1 cellular context compared by ENCODE assay signal in genomic region chr11:695332-695605, GRCh38.
TF ChIP-seq lines count a peak whose summit lies in the region.

No MANE protein-coding gene starts in this region.

TF ChIP-seq in HepG2, 621 proteins besides CTCF, POLR2A, EP300 and RAD21 (continued from another document and continues in another):
- TF ChIP-seq ZNF280D (CRISPR knock-in tag; IDR thresholded peaks at IDR 0.05) (no peak), GABPB1 (CRISPR knock-in tag; IDR thresholded peaks at IDR 0.05) (no peak), AHR (CRISPR knock-in tag; IDR thresholded peaks at IDR 0.05) (no peak), SALL1 (CRISPR knock-in tag; IDR thresholded peaks at IDR 0.05) (no peak), ZNF549 (CRISPR knock-in tag; IDR thresholded peaks at IDR 0.05) (no peak), KDM5A (IDR thresholded peaks at IDR 0.05; ENCODE audit: borderline replicate concordance, low read length) (no peak), ZFP36L2 (CRISPR knock-in tag; IDR thresholded peaks at IDR 0.05) (no peak), RNF2 (conservative IDR thresholded peaks at IDR 0.05; ENCODE audit: low read depth) (no peak), SRSF4 (IDR thresholded peaks at IDR 0.05; ENCODE audit: low read depth, low read length, poor library complexity, severe bottlenecking) (no peak), ZSCAN25 (CRISPR knock-in tag; IDR thresholded peaks at IDR 0.05) (no peak), HOXA9 (CRISPR knock-in tag; IDR thresholded peaks at IDR 0.05; ENCODE audit: borderline replicate concordance) (no peak), SRSF9 (IDR thresholded peaks at IDR 0.05; ENCODE audit: borderline replicate concordance, insufficient read depth, low read depth, low read length, poor library complexity, severe bottlenecking) (no peak), SRY (CRISPR knock-in tag; IDR thresholded peaks at IDR 0.05) (no peak), TEAD3 (CRISPR knock-in tag; optimal IDR thresholded peaks at IDR 0.05; ENCODE audit: borderline replicate concordance) (no peak), NFKB2 (CRISPR knock-in tag; IDR thresholded peaks at IDR 0.05; ENCODE audit: borderline replicate concordance) (no peak), JDP2 (CRISPR knock-in tag; IDR thresholded peaks at IDR 0.05; ENCODE audit: borderline replicate concordance) (no peak), ZNF383 (CRISPR knock-in tag; IDR thresholded peaks at IDR 0.05; ENCODE audit: borderline replicate concordance) (0 out of 2 replicates have a peak, but pooled peaks have one; percentile 62), JUNB (CRISPR knock-in tag; IDR thresholded peaks at IDR 0.05; ENCODE audit: borderline replicate concordance) (no peak), ZNF124 (CRISPR knock-in tag; IDR thresholded peaks at IDR 0.05) (peak; percentile 16; the same call in 1 of the 2 replicates), ZMAT5 (CRISPR knock-in tag; IDR thresholded peaks at IDR 0.05; ENCODE audit: borderline replicate concordance, low read depth) (no peak), FIP1L1 (IDR thresholded peaks at IDR 0.05; ENCODE audit: borderline replicate concordance, insufficient read depth, low read depth, low read length) (no peak), SETDB1 (CRISPR knock-in tag; IDR thresholded peaks at IDR 0.05; ENCODE audit: borderline replicate concordance) (no peak), ZNF224 (CRISPR knock-in tag; IDR thresholded peaks at IDR 0.05) (no peak), MXI1 (IDR thresholded peaks at IDR 0.05; ENCODE audit: borderline replicate concordance, low read depth, low read length) (no peak), ZNF646 (CRISPR knock-in tag; IDR thresholded peaks at IDR 0.05) (no peak), YEATS2 (CRISPR knock-in tag; IDR thresholded peaks at IDR 0.05; ENCODE audit: borderline replicate concordance) (no peak), TEAD2 (CRISPR knock-in tag; IDR thresholded peaks at IDR 0.05) (no peak), ZNF709 (CRISPR knock-in tag; IDR thresholded peaks at IDR 0.05) (no peak), ZKSCAN5 (CRISPR knock-in tag; IDR thresholded peaks at IDR 0.05) (no peak)
- TF ChIP-seq, protein P1, sequence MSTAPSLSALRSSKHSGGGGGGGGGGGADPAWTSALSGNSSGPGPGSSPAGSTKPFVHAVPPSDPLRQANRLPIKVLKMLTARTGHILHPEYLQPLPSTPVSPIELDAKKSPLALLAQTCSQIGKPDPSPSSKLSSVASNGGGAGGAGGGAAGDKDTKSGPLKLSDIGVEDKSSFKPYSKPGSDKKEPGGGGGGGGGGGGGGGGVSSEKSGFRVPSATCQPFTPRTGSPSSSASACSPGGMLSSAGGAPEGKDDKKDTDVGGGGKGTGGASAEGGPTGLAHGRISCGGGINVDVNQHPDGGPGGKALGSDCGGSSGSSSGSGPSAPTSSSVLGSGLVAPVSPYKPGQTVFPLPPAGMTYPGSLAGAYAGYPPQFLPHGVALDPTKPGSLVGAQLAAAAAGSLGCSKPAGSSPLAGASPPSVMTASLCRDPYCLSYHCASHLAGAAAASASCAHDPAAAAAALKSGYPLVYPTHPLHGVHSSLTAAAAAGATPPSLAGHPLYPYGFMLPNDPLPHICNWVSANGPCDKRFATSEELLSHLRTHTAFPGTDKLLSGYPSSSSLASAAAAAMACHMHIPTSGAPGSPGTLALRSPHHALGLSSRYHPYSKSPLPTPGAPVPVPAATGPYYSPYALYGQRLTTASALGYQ (CRISPR knock-in tag; IDR thresholded peaks at IDR 0.05), result no peak
- TF ChIP-seq, protein P2, sequence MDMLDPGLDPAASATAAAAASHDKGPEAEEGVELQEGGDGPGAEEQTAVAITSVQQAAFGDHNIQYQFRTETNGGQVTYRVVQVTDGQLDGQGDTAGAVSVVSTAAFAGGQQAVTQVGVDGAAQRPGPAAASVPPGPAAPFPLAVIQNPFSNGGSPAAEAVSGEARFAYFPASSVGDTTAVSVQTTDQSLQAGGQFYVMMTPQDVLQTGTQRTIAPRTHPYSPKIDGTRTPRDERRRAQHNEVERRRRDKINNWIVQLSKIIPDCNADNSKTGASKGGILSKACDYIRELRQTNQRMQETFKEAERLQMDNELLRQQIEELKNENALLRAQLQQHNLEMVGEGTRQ (IDR thresholded peaks at IDR 0.05; ENCODE audit: low read depth, low read length), result no peak
- TF ChIP-seq, protein P2 (CRISPR knock-in tag; IDR thresholded peaks at IDR 0.05; ENCODE audit: borderline replicate concordance), result no peak
- TF ChIP-seq, protein P3, sequence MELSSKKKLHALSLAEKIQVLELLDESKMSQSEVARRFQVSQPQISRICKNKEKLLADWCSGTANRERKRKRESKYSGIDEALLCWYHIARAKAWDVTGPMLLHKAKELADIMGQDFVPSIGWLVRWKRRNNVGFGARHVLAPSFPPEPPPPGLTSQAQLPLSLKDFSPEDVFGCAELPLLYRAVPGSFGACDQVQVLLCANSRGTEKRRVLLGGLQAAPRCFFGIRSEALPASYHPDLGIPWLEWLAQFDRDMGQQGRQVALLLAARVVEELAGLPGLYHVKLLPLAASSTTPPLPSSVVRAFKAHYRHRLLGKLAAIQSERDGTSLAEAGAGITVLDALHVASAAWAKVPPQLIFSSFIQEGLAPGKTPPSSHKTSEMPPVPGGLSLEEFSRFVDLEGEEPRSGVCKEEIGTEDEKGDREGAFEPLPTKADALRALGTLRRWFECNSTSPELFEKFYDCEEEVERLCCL (CRISPR knock-in tag; IDR thresholded peaks at IDR 0.05; ENCODE audit: borderline replicate concordance), result no peak
- TF ChIP-seq, protein P4, sequence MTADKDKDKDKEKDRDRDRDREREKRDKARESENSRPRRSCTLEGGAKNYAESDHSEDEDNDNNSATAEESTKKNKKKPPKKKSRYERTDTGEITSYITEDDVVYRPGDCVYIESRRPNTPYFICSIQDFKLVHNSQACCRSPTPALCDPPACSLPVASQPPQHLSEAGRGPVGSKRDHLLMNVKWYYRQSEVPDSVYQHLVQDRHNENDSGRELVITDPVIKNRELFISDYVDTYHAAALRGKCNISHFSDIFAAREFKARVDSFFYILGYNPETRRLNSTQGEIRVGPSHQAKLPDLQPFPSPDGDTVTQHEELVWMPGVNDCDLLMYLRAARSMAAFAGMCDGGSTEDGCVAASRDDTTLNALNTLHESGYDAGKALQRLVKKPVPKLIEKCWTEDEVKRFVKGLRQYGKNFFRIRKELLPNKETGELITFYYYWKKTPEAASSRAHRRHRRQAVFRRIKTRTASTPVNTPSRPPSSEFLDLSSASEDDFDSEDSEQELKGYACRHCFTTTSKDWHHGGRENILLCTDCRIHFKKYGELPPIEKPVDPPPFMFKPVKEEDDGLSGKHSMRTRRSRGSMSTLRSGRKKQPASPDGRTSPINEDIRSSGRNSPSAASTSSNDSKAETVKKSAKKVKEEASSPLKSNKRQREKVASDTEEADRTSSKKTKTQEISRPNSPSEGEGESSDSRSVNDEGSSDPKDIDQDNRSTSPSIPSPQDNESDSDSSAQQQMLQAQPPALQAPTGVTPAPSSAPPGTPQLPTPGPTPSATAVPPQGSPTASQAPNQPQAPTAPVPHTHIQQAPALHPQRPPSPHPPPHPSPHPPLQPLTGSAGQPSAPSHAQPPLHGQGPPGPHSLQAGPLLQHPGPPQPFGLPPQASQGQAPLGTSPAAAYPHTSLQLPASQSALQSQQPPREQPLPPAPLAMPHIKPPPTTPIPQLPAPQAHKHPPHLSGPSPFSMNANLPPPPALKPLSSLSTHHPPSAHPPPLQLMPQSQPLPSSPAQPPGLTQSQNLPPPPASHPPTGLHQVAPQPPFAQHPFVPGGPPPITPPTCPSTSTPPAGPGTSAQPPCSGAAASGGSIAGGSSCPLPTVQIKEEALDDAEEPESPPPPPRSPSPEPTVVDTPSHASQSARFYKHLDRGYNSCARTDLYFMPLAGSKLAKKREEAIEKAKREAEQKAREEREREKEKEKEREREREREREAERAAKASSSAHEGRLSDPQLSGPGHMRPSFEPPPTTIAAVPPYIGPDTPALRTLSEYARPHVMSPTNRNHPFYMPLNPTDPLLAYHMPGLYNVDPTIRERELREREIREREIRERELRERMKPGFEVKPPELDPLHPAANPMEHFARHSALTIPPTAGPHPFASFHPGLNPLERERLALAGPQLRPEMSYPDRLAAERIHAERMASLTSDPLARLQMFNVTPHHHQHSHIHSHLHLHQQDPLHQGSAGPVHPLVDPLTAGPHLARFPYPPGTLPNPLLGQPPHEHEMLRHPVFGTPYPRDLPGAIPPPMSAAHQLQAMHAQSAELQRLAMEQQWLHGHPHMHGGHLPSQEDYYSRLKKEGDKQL (CRISPR knock-in tag; IDR thresholded peaks at IDR 0.05; ENCODE audit: low read depth), result no peak
- TF ChIP-seq, protein P5, sequence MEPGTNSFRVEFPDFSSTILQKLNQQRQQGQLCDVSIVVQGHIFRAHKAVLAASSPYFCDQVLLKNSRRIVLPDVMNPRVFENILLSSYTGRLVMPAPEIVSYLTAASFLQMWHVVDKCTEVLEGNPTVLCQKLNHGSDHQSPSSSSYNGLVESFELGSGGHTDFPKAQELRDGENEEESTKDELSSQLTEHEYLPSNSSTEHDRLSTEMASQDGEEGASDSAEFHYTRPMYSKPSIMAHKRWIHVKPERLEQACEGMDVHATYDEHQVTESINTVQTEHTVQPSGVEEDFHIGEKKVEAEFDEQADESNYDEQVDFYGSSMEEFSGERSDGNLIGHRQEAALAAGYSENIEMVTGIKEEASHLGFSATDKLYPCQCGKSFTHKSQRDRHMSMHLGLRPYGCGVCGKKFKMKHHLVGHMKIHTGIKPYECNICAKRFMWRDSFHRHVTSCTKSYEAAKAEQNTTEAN (CRISPR knock-in tag; conservative IDR thresholded peaks at IDR 0.05), result no peak
